In genomic region chr13:25301347-25302113, GRCh38 we compare ENCODE assay signal across 1 cellular context.
TF ChIP-seq lines count a peak whose summit lies in the region.

A gene with protein sequence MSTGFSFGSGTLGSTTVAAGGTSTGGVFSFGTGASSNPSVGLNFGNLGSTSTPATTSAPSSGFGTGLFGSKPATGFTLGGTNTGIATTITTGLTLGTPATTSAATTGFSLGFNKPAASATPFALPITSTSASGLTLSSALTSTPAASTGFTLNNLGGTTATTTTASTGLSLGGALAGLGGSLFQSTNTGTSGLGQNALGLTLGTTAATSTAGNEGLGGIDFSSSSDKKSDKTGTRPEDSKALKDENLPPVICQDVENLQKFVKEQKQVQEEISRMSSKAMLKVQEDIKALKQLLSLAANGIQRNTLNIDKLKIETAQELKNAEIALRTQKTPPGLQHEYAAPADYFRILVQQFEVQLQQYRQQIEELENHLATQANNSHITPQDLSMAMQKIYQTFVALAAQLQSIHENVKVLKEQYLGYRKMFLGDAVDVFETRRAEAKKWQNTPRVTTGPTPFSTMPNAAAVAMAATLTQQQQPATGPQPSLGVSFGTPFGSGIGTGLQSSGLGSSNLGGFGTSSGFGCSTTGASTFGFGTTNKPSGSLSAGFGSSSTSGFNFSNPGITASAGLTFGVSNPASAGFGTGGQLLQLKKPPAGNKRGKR (plus strand): TSS chr13:25301625. CDS start chr13:25301774, 149 bp downstream.

TF ChIP-seq in HepG2, 621 proteins besides CTCF, POLR2A, EP300 and RAD21 (continued from another document and continues in another):
- TF ChIP-seq TRAFD1 (CRISPR knock-in tag; IDR thresholded peaks at IDR 0.05; ENCODE audit: borderline replicate concordance) (no peak; the same call in 1 of the 2 replicates), KDM4B (CRISPR knock-in tag; IDR thresholded peaks at IDR 0.05) (no peak; the same call in 1 of the 2 replicates), ZNF292 (CRISPR knock-in tag; IDR thresholded peaks at IDR 0.05; ENCODE audit: borderline replicate concordance, low read depth) (0 out of 2 replicates have a peak, but pooled peaks have one; percentile 46), FUBP1 (CRISPR knock-in tag; IDR thresholded peaks at IDR 0.05; ENCODE audit: borderline replicate concordance) (no peak), ATM (IDR thresholded peaks at IDR 0.05; ENCODE audit: borderline replicate concordance) (no peak), ZNF33B (CRISPR knock-in tag; IDR thresholded peaks at IDR 0.05) (no peak), KIAA2018 (CRISPR knock-in tag; IDR thresholded peaks at IDR 0.05; ENCODE audit: borderline replicate concordance) (no peak), ZNF501 (CRISPR knock-in tag; IDR thresholded peaks at IDR 0.05) (peak; percentile 72), ARID2 (CRISPR knock-in tag; IDR thresholded peaks at IDR 0.05; ENCODE audit: borderline replicate concordance) (no peak), DNMT1 (CRISPR knock-in tag; IDR thresholded peaks at IDR 0.05) (peak; percentile 14; the same call in 1 of the 2 replicates), ZNF644 (CRISPR knock-in tag; IDR thresholded peaks at IDR 0.05; ENCODE audit: low read depth) (no peak), POLR2AphosphoS5 (IDR thresholded peaks at IDR 0.05; ENCODE audit: low read depth, low read length) (peak; percentile 84), ZNF576 (CRISPR knock-in tag; IDR thresholded peaks at IDR 0.05) (no peak), ZNF24 (IDR thresholded peaks at IDR 0.05) (no peak), ZNF746 (CRISPR knock-in tag; IDR thresholded peaks at IDR 0.05) (no peak), DPF2 (CRISPR knock-in tag; IDR thresholded peaks at IDR 0.05; ENCODE audit: borderline replicate concordance, low read depth) (no peak), RFXAP (CRISPR knock-in tag; IDR thresholded peaks at IDR 0.05; ENCODE audit: borderline replicate concordance) (no peak), NFATC3 (CRISPR knock-in tag; IDR thresholded peaks at IDR 0.05) (no peak), ZNF329 (CRISPR knock-in tag; IDR thresholded peaks at IDR 0.05; ENCODE audit: low read depth) (no peak), TEAD2 (CRISPR knock-in tag; IDR thresholded peaks at IDR 0.05) (no peak), ZNF251 (CRISPR knock-in tag; IDR thresholded peaks at IDR 0.05) (no peak), MATR3 (CRISPR knock-in tag; IDR thresholded peaks at IDR 0.05) (no peak), DMAP1 (CRISPR knock-in tag; IDR thresholded peaks at IDR 0.05) (peak; percentile 88), RFX5 (IDR thresholded peaks at IDR 0.05; ENCODE audit: low read depth, low read length) (no peak), ZNF496 (CRISPR knock-in tag; IDR thresholded peaks at IDR 0.05; ENCODE audit: insufficient replicate concordance) (no peak), SP140L (CRISPR knock-in tag; IDR thresholded peaks at IDR 0.05; ENCODE audit: borderline replicate concordance) (no peak), JUNB (CRISPR knock-in tag; IDR thresholded peaks at IDR 0.05; ENCODE audit: borderline replicate concordance) (no peak), RFX3 (CRISPR knock-in tag; IDR thresholded peaks at IDR 0.05) (no peak), ZFP90 (CRISPR knock-in tag; IDR thresholded peaks at IDR 0.05; ENCODE audit: borderline replicate concordance) (no peak), ZNF83 (CRISPR knock-in tag; IDR thresholded peaks at IDR 0.05; ENCODE audit: borderline replicate concordance) (0 out of 2 replicates have a peak, but pooled peaks have one; percentile 31), ZNF275 (CRISPR knock-in tag; IDR thresholded peaks at IDR 0.05; ENCODE audit: borderline replicate concordance) (no peak), HNRNPH1 (optimal IDR thresholded peaks at IDR 0.05; ENCODE audit: low read depth, low read length) (no peak), ZNF615 (CRISPR knock-in tag; IDR thresholded peaks at IDR 0.05; ENCODE audit: borderline replicate concordance) (no peak), MED13 (CRISPR knock-in tag; IDR thresholded peaks at IDR 0.05) (no peak), ZBTB8A (CRISPR knock-in tag; IDR thresholded peaks at IDR 0.05; ENCODE audit: borderline replicate concordance, low read depth) (no peak), ZNF572 (CRISPR knock-in tag; IDR thresholded peaks at IDR 0.05) (no peak), BATF2 (CRISPR knock-in tag; IDR thresholded peaks at IDR 0.05) (no peak), MTA1 (CRISPR knock-in tag; IDR thresholded peaks at IDR 0.05; ENCODE audit: borderline replicate concordance) (peak; percentile 28; the same call in 1 of the 2 replicates)
- TF ChIP-seq, protein P1, sequence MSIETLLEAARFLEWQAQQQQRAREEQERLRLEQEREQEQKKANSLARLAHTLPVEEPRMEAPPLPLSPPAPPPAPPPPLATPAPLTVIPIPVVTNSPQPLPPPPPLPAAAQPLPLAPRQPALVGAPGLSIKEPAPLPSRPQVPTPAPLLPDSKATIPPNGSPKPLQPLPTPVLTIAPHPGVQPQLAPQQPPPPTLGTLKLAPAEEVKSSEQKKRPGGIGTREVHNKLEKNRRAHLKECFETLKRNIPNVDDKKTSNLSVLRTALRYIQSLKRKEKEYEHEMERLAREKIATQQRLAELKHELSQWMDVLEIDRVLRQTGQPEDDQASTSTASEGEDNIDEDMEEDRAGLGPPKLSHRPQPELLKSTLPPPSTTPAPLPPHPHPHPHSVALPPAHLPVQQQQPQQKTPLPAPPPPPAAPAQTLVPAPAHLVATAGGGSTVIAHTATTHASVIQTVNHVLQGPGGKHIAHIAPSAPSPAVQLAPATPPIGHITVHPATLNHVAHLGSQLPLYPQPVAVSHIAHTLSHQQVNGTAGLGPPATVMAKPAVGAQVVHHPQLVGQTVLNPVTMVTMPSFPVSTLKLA (IDR thresholded peaks at IDR 0.05): no peak
- TF ChIP-seq, protein P2, sequence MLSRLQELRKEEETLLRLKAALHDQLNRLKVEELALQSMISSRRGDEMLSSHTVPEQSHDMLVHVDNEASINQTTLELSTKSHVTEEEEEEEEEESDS (CRISPR knock-in tag; IDR thresholded peaks at IDR 0.05; ENCODE audit: borderline replicate concordance): 0 out of 2 replicates have a peak, but pooled peaks have one; percentile 54
- TF ChIP-seq, protein P3, sequence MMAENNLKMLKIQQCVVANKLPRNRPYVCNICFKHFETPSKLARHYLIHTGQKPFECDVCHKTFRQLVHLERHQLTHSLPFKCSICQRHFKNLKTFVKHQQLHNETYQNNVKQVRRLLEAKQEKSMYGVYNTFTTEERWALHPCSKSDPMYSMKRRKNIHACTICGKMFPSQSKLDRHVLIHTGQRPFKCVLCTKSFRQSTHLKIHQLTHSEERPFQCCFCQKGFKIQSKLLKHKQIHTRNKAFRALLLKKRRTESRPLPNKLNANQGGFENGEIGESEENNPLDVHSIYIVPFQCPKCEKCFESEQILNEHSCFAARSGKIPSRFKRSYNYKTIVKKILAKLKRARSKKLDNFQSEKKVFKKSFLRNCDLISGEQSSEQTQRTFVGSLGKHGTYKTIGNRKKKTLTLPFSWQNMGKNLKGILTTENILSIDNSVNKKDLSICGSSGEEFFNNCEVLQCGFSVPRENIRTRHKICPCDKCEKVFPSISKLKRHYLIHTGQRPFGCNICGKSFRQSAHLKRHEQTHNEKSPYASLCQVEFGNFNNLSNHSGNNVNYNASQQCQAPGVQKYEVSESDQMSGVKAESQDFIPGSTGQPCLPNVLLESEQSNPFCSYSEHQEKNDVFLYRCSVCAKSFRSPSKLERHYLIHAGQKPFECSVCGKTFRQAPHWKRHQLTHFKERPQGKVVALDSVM (CRISPR knock-in tag; IDR thresholded peaks at IDR 0.05): no peak
- TF ChIP-seq, protein P4, sequence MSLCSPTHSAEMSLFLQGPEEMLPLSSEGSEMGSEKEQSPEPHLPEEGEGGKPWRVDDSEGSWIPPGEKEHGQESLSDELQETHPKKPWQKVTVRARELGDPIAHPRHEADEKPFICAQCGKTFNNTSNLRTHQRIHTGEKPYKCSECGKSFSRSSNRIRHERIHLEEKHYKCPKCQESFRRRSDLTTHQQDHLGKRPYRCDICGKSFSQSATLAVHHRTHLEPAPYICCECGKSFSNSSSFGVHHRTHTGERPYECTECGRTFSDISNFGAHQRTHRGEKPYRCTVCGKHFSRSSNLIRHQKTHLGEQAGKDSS (CRISPR knock-in tag; IDR thresholded peaks at IDR 0.05; ENCODE audit: borderline replicate concordance, low read depth): no peak
